In the genomic region with DNA sequence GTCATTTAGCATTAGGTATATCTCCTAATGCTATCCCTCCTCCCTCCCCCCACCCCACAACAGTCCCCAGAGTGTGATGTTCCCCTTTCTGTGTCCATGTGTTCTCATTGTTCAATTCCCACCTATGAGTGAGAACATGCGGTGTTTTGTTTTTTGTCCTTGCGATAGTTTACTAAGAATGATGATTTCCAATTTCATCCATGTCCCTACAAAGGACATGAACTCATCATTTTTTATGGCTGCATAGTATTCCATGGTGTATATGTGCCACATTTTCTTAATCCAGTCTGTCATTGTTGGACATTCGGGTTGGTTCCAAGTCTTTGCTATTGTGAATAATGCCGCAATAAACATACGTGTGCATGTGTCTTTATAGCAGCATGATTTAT, we compare ENCODE assay signal across 1 cellular context. TPM values are rescaled to one million over a fixed set of nuclear protein-coding genes. Genes with fewer than 3 reads are reported as not detected.
"Had no signal": no experiment of that assay in that cellular context is flagged by ENCODE, and none has a peak within 500 bp of the region (broad histone marks: within the 10 kb centered on the region; RNA-seq: fewer than 3 reads in every experiment).

No MANE protein-coding gene starts in this region.

RNA-seq across cellular contexts. Expression of a gene that starts 17.7 kb away (rescaled TPM):
- polyA plus RNA-seq: neural cell had no signal
